Comparison of ENCODE assay signal across 21 cellular contexts in genomic region chr15:76274821-76275220, GRCh38.
"Had no signal": no experiment of that assay in that cellular context is flagged by ENCODE, and none has a peak within 500 bp of the region (broad histone marks: within the 10 kb centered on the region; RNA-seq: fewer than 3 reads in every experiment).

No MANE protein-coding gene starts in this region.

- H3K27ac Mint-ChIP-seq: dendritic cell treated with granulocyte-macrophage colony-stimulating factor and Interleukin-4, amounts not matched to agents 40 ng/mL and 50 ng/mL, for 4 days; stimulated activated naive B cell treated with anti-CD40 and anti-IgM and Interleukin-4, amounts not matched to agents 10 μg/mL and 1 μg/mL and 100 μg/mL, for 72 hours had no signal

- ATAC-seq: effector memory CD8-positive, alpha-beta T cell; gastrocnemius medialis; left lobe of liver; mucosa of descending colon; naive thymus-derived CD8-positive, alpha-beta T cell; stimulated activated naive B cell treated with anti-CD40 and anti-IgM and Interleukin-4, amounts not matched to agents 10 μg/mL and 1 μg/mL and 100 μg/mL, for 72 hours; stimulated activated naive CD8-positive, alpha-beta T cell treated with anti-CD3 and anti-CD28 coated beads, Interleukin-15, amount 100 ng/mL, for 72 hours had no signal

- H3K27me3 ChIP-seq: esophagus muscularis mucosa, gastrocnemius medialis, neutrophil, sigmoid colon, testis, tibial nerve had no signal

- H3K4me3 ChIP-seq: esophagus muscularis mucosa, gastrocnemius medialis, mucosa of descending colon, sigmoid colon, skin epidermis, testis, tibial nerve had no signal

- H3K4me3 Mint-ChIP-seq: dendritic cell treated with granulocyte-macrophage colony-stimulating factor and Interleukin-4, amounts not matched to agents 40 ng/mL and 50 ng/mL, for 4 days; effector memory CD8-positive, alpha-beta T cell; naive thymus-derived CD8-positive, alpha-beta T cell; stimulated activated naive B cell treated with anti-CD40 and anti-IgM and Interleukin-4, amounts not matched to agents 10 μg/mL and 1 μg/mL and 100 μg/mL, for 72 hours; stimulated activated naive CD8-positive, alpha-beta T cell treated with anti-CD3 and anti-CD28 coated beads, Interleukin-15, amount 100 ng/mL, for 72 hours had no signal

- H3K27me3 Mint-ChIP-seq: dendritic cell treated with granulocyte-macrophage colony-stimulating factor and Interleukin-4, amounts not matched to agents 40 ng/mL and 50 ng/mL, for 4 days; effector memory CD8-positive, alpha-beta T cell; naive thymus-derived CD8-positive, alpha-beta T cell; stimulated activated naive B cell treated with anti-CD40 and anti-IgM and Interleukin-4, amounts not matched to agents 10 μg/mL and 1 μg/mL and 100 μg/mL, for 72 hours; stimulated activated naive CD8-positive, alpha-beta T cell treated with anti-CD3 and anti-CD28 coated beads, Interleukin-15, amount 100 ng/mL, for 72 hours had no signal

- H3K9me3 ChIP-seq: esophagus muscularis mucosa, gastrocnemius medialis, mucosa of descending colon, neutrophil, sigmoid colon, testis had no signal

- H3K4me1 Mint-ChIP-seq: stimulated activated naive B cell treated with anti-CD40 and anti-IgM and Interleukin-4, amounts not matched to agents 10 μg/mL and 1 μg/mL and 100 μg/mL, for 72 hours; stimulated activated naive CD8-positive, alpha-beta T cell treated with anti-CD3 and anti-CD28 coated beads, Interleukin-15, amount 100 ng/mL, for 72 hours had no signal

- DNase-seq: effector memory CD8-positive, alpha-beta T cell; gastrocnemius medialis; glutamatergic neuron; kidney glomerular epithelial cell; mammary epithelial cell; mucosa of descending colon; naive thymus-derived CD8-positive, alpha-beta T cell; posterior cingulate gyrus; sigmoid colon; stimulated activated CD4-positive, alpha-beta T cell treated with anti-CD3 and anti-CD28 coated beads, Interleukin-2, amount 100 ng/mL, for 24 hours; stimulated activated CD4-positive, alpha-beta T cell treated with anti-CD3 and anti-CD28 coated beads, Interleukin-4, amount 100 ng/mL, for 4 hours; stimulated activated naive B cell treated with anti-CD40 and anti-IgM and Interleukin-4, amounts not matched to agents 10 μg/mL and 1 μg/mL and 100 μg/mL, for 72 hours; stimulated activated naive CD8-positive, alpha-beta T cell treated with anti-CD3 and anti-CD28 coated beads, Interleukin-15, amount 100 ng/mL, for 72 hours; testis had no signal

- H3K4me1 ChIP-seq: gastrocnemius medialis, sigmoid colon, testis, tibial nerve had no signal

- H3K9me3 Mint-ChIP-seq: effector memory CD8-positive, alpha-beta T cell; stimulated activated naive CD8-positive, alpha-beta T cell treated with anti-CD3 and anti-CD28 coated beads, Interleukin-15, amount 100 ng/mL, for 72 hours had no signal

- H3K27ac ChIP-seq: epithelial cell of prostate, esophagus muscularis mucosa, gastrocnemius medialis, neutrophil, sigmoid colon, skin epidermis, testis, tibial nerve had no signal
